34 cellular contexts compared by ENCODE assay signal in genomic region chr2:115168457-115168856, GRCh38.
"Had no signal": no experiment of that assay in that cellular context is flagged by ENCODE, and none has a peak within 500 bp of the region (broad histone marks: within the 10 kb centered on the region; RNA-seq: fewer than 3 reads in every experiment).

No MANE protein-coding gene starts in this region.

- H3K27me3 ChIP-seq: MG63 had no signal

- H3K4me2 ChIP-seq: KMS-11 had no signal

- H3K4me3 ChIP-seq: MG63 had no signal

- H3K27ac ChIP-seq: KMS-11 had no signal

- H3K36me3 ChIP-seq: MG63 had no signal

- H3K9ac ChIP-seq: KMS-11 had no signal

- H3K9me3 ChIP-seq: MG63 had no signal

- DNase-seq: Karpas-422, Kasumi-1, MG63, MM.1S, MV-4-11, NCI-H1048, NCI-H1092, NCI-H1092 treated with DMSO at 0.1 percent for 48 hours, NCI-H1105, NCI-H1105 treated with DMSO at 0.1 percent for 48 hours, NCI-H1417, NCI-H1417 treated with DMSO at 0.1 percent for 48 hours, NCI-H1436, NCI-H1436 treated with DMSO at 0.1 percent for 48 hours, NCI-H146, NCI-H1694, NCI-H1694 treated with DMSO at 0.1 percent for 48 hours, NCI-H187, NCI-H187 treated with DMSO at 0.1 percent for 48 hours, NCI-H1930, NCI-H2029, NCI-H2029 treated with DMSO at 0.1 percent for 48 hours, NCI-H2081, NCI-H2081 treated with DMSO at 0.1 percent for 48 hours, NCI-H2107, NCI-H2171, NCI-H2171 treated with DMSO at 0.1 percent for 48 hours, NCI-H226, NCI-H345, NCI-H446, NCI-H446 treated with DMSO at 0.1 percent for 48 hours, NCI-H510A, NCI-H510A treated with DMSO at 0.1 percent for 48 hours had no signal
